In genomic region chr4:184101711-184102110, GRCh38 we compare ENCODE assay signal across 22 cellular contexts.
"Had no signal": no experiment of that assay in that cellular context is flagged by ENCODE, and none has a peak within 500 bp of the region (broad histone marks: within the 10 kb centered on the region; RNA-seq: fewer than 3 reads in every experiment).

No MANE protein-coding gene starts in this region.

- H3K36me3 ChIP-seq: esophagus squamous epithelium, gastrocnemius medialis, heart right ventricle, left lung, lower lobe of right lung had no signal

- ATAC-seq: effector memory CD8-positive, alpha-beta T cell; esophagus mucosa; gastrocnemius medialis; left cardiac atrium; left lung; left ventricle myocardium superior; lower lobe of right lung had no signal

- DNase-seq: cortex of kidney; effector CD8-positive, alpha-beta T cell; effector memory CD8-positive, alpha-beta T cell; endodermal cell; erythroblast; esophagus squamous epithelium; foreskin fibroblast; foreskin melanocyte; gastrocnemius medialis; glutamatergic neuron; head of caudate nucleus; heart right ventricle; hippocampal formation; left cardiac atrium; left lung; left ventricle myocardium superior; lower lobe of right lung; mesendoderm; midbrain had no signal

- H3K4me3 Mint-ChIP-seq: dendritic cell treated with granulocyte-macrophage colony-stimulating factor and Interleukin-4, amounts not matched to agents 40 ng/mL and 50 ng/mL, for 4 days; effector memory CD8-positive, alpha-beta T cell; endodermal cell had no signal

- H3K27me3 ChIP-seq: heart right ventricle, left lung had no signal

- H3K9me3 Mint-ChIP-seq: dendritic cell treated with granulocyte-macrophage colony-stimulating factor and Interleukin-4, amounts not matched to agents 40 ng/mL and 50 ng/mL, for 4 days; effector memory CD8-positive, alpha-beta T cell; endodermal cell had no signal

- H3K4me1 ChIP-seq: gastrocnemius medialis had no signal

- H3K9me3 ChIP-seq: esophagus squamous epithelium, gastrocnemius medialis, heart right ventricle, left lung, lower lobe of right lung had no signal

- H3K27ac Mint-ChIP-seq: dendritic cell treated with granulocyte-macrophage colony-stimulating factor and Interleukin-4, amounts not matched to agents 40 ng/mL and 50 ng/mL, for 4 days; effector memory CD8-positive, alpha-beta T cell; endodermal cell had no signal

- H3K27ac ChIP-seq: epithelial cell of prostate, esophagus squamous epithelium, gastrocnemius medialis, heart right ventricle, left lung, lower lobe of right lung had no signal

- H3K4me3 ChIP-seq: esophagus squamous epithelium, gastrocnemius medialis, heart right ventricle, left lung, lower lobe of right lung had no signal

- H3K27me3 Mint-ChIP-seq: dendritic cell treated with granulocyte-macrophage colony-stimulating factor and Interleukin-4, amounts not matched to agents 40 ng/mL and 50 ng/mL, for 4 days had no signal
